ENCODE assay signal across 20 cellular contexts in genomic region chr18:9519431-9519830, GRCh38.
"Had no signal": no experiment of that assay in that cellular context is flagged by ENCODE, and none has a peak within 500 bp of the region (broad histone marks: within the 10 kb centered on the region; RNA-seq: fewer than 3 reads in every experiment).

No MANE protein-coding gene starts in this region.

- ATAC-seq: left lobe of liver; lower lobe of right lung; natural killer cell treated with Interleukin-12 subunit alpha and Interleukin-12 subunit beta and Interleukin-15 and Interleukin-18, amount 100 ng/mL, for 72 hours; pancreas; right cardiac atrium; stimulated activated effector memory CD8-positive, alpha-beta T cell treated with anti-CD3 and anti-CD28 coated beads, Interleukin-12 subunit alpha, Interleukin-12 subunit beta, amount 100 ng/mL, for 72 hours; stimulated activated naive CD8-positive, alpha-beta T cell treated with anti-CD3 and anti-CD28 coated beads, Interleukin-15, Interleukin-2, amounts not matched to agents 100 U/mL and 50 U/mL, for 24 hours had no signal

- DNase-seq: cortex of kidney; dorsolateral prefrontal cortex; effector CD8-positive, alpha-beta T cell; heart left ventricle; hypothalamus; islet precursor cell; lower lobe of right lung; occipital lobe; pancreas; right cardiac atrium; stimulated activated CD4-positive, alpha-beta T cell treated with anti-CD3 and anti-CD28 coated beads, Interleukin-4, amount 100 ng/mL, for 1 hour; stimulated activated CD8-positive, alpha-beta memory T cell treated with anti-CD3 and anti-CD28 coated beads, Interleukin-4, amount 100 ng/mL, for 48 hours; stimulated activated naive CD8-positive, alpha-beta T cell treated with anti-CD3 and anti-CD28 coated beads, Interleukin-15, Interleukin-2, amounts not matched to agents 100 U/mL and 50 U/mL, for 24 hours; tibial artery; upper lobe of left lung had no signal

- H3K4me3 ChIP-seq: dorsolateral prefrontal cortex, heart left ventricle, lower lobe of right lung, neural progenitor cell, pancreas, tibial artery, upper lobe of left lung, vagina had no signal
